Comparison of ENCODE assay signal across 9 cellular contexts in genomic region chr1:76123422-76124095, GRCh38. TPM values are rescaled to one million over a fixed set of nuclear protein-coding genes. Genes with fewer than 3 reads are reported as not detected.
DNase-seq lines count a peak whose midpoint lies in the region; FAIRE-seq and TF ChIP-seq lines count a peak whose summit lies in the region.
"Not testable (repeated sequence)": the region's sequence is repeated elsewhere in the genome, so short reads cannot be mapped to it uniquely, and the experiment has no call there.
"Had no signal": no experiment of that assay in that cellular context is flagged by ENCODE, and none has a peak within 500 bp of the region (broad histone marks: within the 10 kb centered on the region; RNA-seq: fewer than 3 reads in every experiment).

No MANE protein-coding gene starts in this region.

- H3K4me3 ChIP-seq in astrocyte (ENCODE audit: insufficient read depth, low read depth, low read length); hepatocyte; smooth muscle cell: not testable (repeated sequence)

- DNase-seq in Daoy (ENCODE audit: low read depth): peak; percentile 40
- DNase-seq in HK-2 (ENCODE audit: unreplicated experiment): peak; percentile 18
- DNase-seq in NCI-H2227 (lab: John Stamatoyannopoulos, UW; ENCODE audit: unreplicated experiment): peak; percentile 14
- DNase-seq in RCC 7860 (ENCODE audit: low spot score): peak; percentile 53
- not testable (repeated sequence) for DNase-seq in astrocyte (ENCODE audit: low read depth); hepatocyte (ENCODE audit: low spot score); smooth muscle cell (lab: John Stamatoyannopoulos, UW; ENCODE audit: unreplicated experiment)

- H3K36me3 ChIP-seq in astrocyte (ENCODE audit: insufficient read depth, low read length); hepatocyte (replicated peaks; ENCODE audit: insufficient read depth, low read depth); smooth muscle cell (ENCODE audit: low read depth): not testable (repeated sequence)

- not testable (repeated sequence) for H3K27me3 ChIP-seq in astrocyte (ENCODE audit: insufficient read depth, low read length); hepatocyte; smooth muscle cell (ENCODE audit: low read depth)

- H3K9ac ChIP-seq in astrocyte (ENCODE audit: low read length); smooth muscle cell (ENCODE audit: low read depth): not testable (repeated sequence)

- not testable (repeated sequence) for H3K4me1 ChIP-seq in astrocyte (ENCODE audit: insufficient read depth, low read length); smooth muscle cell (ENCODE audit: low read depth)
- peaks cover 12% of the 10 kb centered on the region for H3K4me1 ChIP-seq in hepatocyte (ENCODE audit: insufficient read depth)

- not testable (repeated sequence) for H3K27me3 Mint-ChIP-seq in astrocyte (ENCODE audit: low read depth, unreplicated experiment); nephron (ENCODE audit: low read depth)

- not testable (repeated sequence) for H2AFZ ChIP-seq in astrocyte (ENCODE audit: low read depth, low read length); hepatocyte; smooth muscle cell (ENCODE audit: low read depth)

- H3K79me2 ChIP-seq in astrocyte (ENCODE audit: insufficient read depth, low read length); smooth muscle cell (ENCODE audit: low read depth): not testable (repeated sequence)
- H3K79me2 ChIP-seq in hepatocyte: peaks cover 18% of the 10 kb centered on the region

- H3K4me1 Mint-ChIP-seq in astrocyte (ENCODE audit: low read depth, unreplicated experiment) (peaks cover 10% of the 10 kb centered on the region), nephron (peaks cover 33% of the 10 kb centered on the region)

- not testable (repeated sequence) for H3K9me2 ChIP-seq in hepatocyte (replicated peaks; ENCODE audit: insufficient read depth)

- not testable (repeated sequence) for H3K4me3 Mint-ChIP-seq in astrocyte (ENCODE audit: unreplicated experiment); nephron

- not testable (repeated sequence) for H3K9me3 ChIP-seq in astrocyte (ENCODE audit: insufficient read depth, low read depth, low read length); hepatocyte (ENCODE audit: low read depth); smooth muscle cell (replicated peaks; ENCODE audit: low read depth)

- not testable (repeated sequence) for H3K4me2 ChIP-seq in astrocyte (ENCODE audit: low read length); hepatocyte; smooth muscle cell

- FAIRE-seq in RCC 7860 (lab: Jason Lieb, UNC); astrocyte (lab: Jason Lieb, UNC): not testable (repeated sequence)

- WGBS in hepatocyte (ENCODE audit: low lambda C conversion rate, missing lambda C conversion rate): 96% methylated on average over 5 of the region's 5 CpGs
- 84% methylated on average over 5 of the region's 5 CpGs for WGBS in smooth muscle cell (ENCODE audit: low lambda C conversion rate)

- H3K27ac ChIP-seq in astrocyte (ENCODE audit: low read depth, low read length): not testable (repeated sequence)
- peak overlapping the region; percentile 51 for H3K27ac ChIP-seq in hepatocyte
- peak overlapping the region; percentile 65 for H3K27ac ChIP-seq in smooth muscle cell (ENCODE audit: low read depth)

- peak overlapping the region; percentile 93 for H3K27ac Mint-ChIP-seq in astrocyte (ENCODE audit: unreplicated experiment)
- peak overlapping the region; percentile 17 to 62 (median 56) for H3K27ac Mint-ChIP-seq in nephron

- H4K20me1 ChIP-seq in astrocyte (ENCODE audit: insufficient read depth, low read length); hepatocyte (ENCODE audit: insufficient read depth, poor library complexity, severe bottlenecking); smooth muscle cell (ENCODE audit: low read depth): not testable (repeated sequence)

- not testable (repeated sequence) for H3K36me3 Mint-ChIP-seq in astrocyte (ENCODE audit: low read depth, unreplicated experiment); nephron (ENCODE audit: low read depth)

- H3K9me3 Mint-ChIP-seq in astrocyte (ENCODE audit: unreplicated experiment); nephron: not testable (repeated sequence)

- not testable (repeated sequence) for TF ChIP-seq CTCF in astrocyte (IDR thresholded peaks at IDR 0.05; ENCODE audit: insufficient read depth, low read depth, low read length); hepatocyte (IDR thresholded peaks at IDR 0.05; ENCODE audit: poor library complexity); nephron (IDR thresholded peaks at IDR 0.05; ENCODE audit: unreplicated experiment in 3 of 3); smooth muscle cell (IDR thresholded peaks at IDR 0.05; ENCODE audit: borderline replicate concordance, insufficient read depth, poor library complexity, severe bottlenecking)

- H3F3A ChIP-seq in smooth muscle cell (ENCODE audit: low read depth): not testable (repeated sequence)

RNA-seq across cellular contexts. Expression of gene ST6GALNAC3, which starts 49.0 kb away (rescaled TPM):
- 3.8 and 6.2 TPM in 2 replicates for total RNA-seq in Daoy (2014; rRNA removed; shearing (Covaris generic))
- total RNA-seq in astrocyte (1.8 and 3.2 TPM in 2 replicates), hepatocyte (29.4 and 40.5 TPM in 2 replicates), smooth muscle cell (13.4 and 22.2 TPM in 2 replicates)
- polyA plus RNA-seq in hepatocyte (33.3 and 37.5 TPM in 2 replicates), smooth muscle cell (9.3 and 13.3 TPM in 2 replicates)
- total RNA-seq: G401 had no signal
